ENCODE assay signal across 20 cellular contexts in genomic region chr4:99828477-99828876, GRCh38. TPM values are rescaled to one million over a fixed set of nuclear protein-coding genes. Genes with fewer than 3 reads are reported as not detected.
"Had no signal": no experiment of that assay in that cellular context is flagged by ENCODE, and none has a peak within 500 bp of the region (broad histone marks: within the 10 kb centered on the region; RNA-seq: fewer than 3 reads in every experiment).

No MANE protein-coding gene starts in this region.

- H3K4me3 Mint-ChIP-seq: activated naive CD4-positive, alpha-beta T cell treated with anti-CD3 and anti-CD28 coated beads, Interleukin-2, amount 50 U/mL, for 24 hours; brain; central memory CD8-positive, alpha-beta T cell; stimulated activated effector memory CD8-positive, alpha-beta T cell treated with anti-CD3 and anti-CD28 coated beads, Interleukin-12 subunit alpha, Interleukin-12 subunit beta, amount 100 ng/mL, for 72 hours had no signal

- H3K27me3 Mint-ChIP-seq: activated naive CD4-positive, alpha-beta T cell treated with anti-CD3 and anti-CD28 coated beads, Interleukin-2, amount 50 U/mL, for 24 hours; brain; central memory CD8-positive, alpha-beta T cell; naive B cell had no signal

- H3K36me3 ChIP-seq: gastrocnemius medialis, pancreas, tibial nerve had no signal

- H3K4me1 Mint-ChIP-seq: brain had no signal

- DNase-seq: activated CD4-positive, alpha-beta T cell treated with anti-CD3 and anti-CD28 coated beads, Interleukin-2, amount 50 U/mL, for 1 hour; activated CD8-positive, alpha-beta memory T cell treated with anti-CD3 and anti-CD28 coated beads for 24 hours; amniotic stem cell; cortex of kidney; effector CD8-positive, alpha-beta T cell; gastrocnemius medialis; islet precursor cell; naive B cell; pancreas; SW 1271 had no signal

- FAIRE-seq: endothelial cell of umbilical vein had no signal

- H3K9me3 ChIP-seq: gastrocnemius medialis, pancreas, tibial nerve had no signal

- H3K27me3 ChIP-seq: gastrocnemius medialis, pancreas, tibial nerve had no signal

- H3K27ac Mint-ChIP-seq: activated naive CD4-positive, alpha-beta T cell treated with anti-CD3 and anti-CD28 coated beads, Interleukin-2, amount 50 U/mL, for 24 hours; stimulated activated effector memory CD8-positive, alpha-beta T cell treated with anti-CD3 and anti-CD28 coated beads, Interleukin-12 subunit alpha, Interleukin-12 subunit beta, amount 100 ng/mL, for 72 hours had no signal

- H3K9me3 Mint-ChIP-seq: activated naive CD4-positive, alpha-beta T cell treated with anti-CD3 and anti-CD28 coated beads, Interleukin-2, amount 50 U/mL, for 24 hours; central memory CD8-positive, alpha-beta T cell; stimulated activated effector memory CD8-positive, alpha-beta T cell treated with anti-CD3 and anti-CD28 coated beads, Interleukin-12 subunit alpha, Interleukin-12 subunit beta, amount 100 ng/mL, for 72 hours had no signal

- H3K4me3 ChIP-seq: gastrocnemius medialis, pancreas, tibial nerve had no signal

- H3K27ac ChIP-seq: gastrocnemius medialis, pancreas, tibial nerve had no signal

- H3K4me1 ChIP-seq: gastrocnemius medialis, tibial nerve had no signal

- H3K36me3 Mint-ChIP-seq: brain; stimulated activated effector memory CD8-positive, alpha-beta T cell treated with anti-CD3 and anti-CD28 coated beads, Interleukin-12 subunit alpha, Interleukin-12 subunit beta, amount 100 ng/mL, for 72 hours had no signal

- ATAC-seq: activated CD4-positive, CD25-positive, alpha-beta regulatory T cell treated with anti-CD3 and anti-CD28 coated beads, Interleukin-2, amount 50 U/mL, for 24 hours; gastrocnemius medialis; left lobe of liver; pancreas; stimulated activated effector memory CD8-positive, alpha-beta T cell treated with anti-CD3 and anti-CD28 coated beads, Interleukin-12 subunit alpha, Interleukin-12 subunit beta, amount 100 ng/mL, for 72 hours had no signal

RNA-seq across cellular contexts. Expression of gene DAPP1, which starts 11.8 kb away (rescaled TPM):
- total RNA-seq: endothelial cell of umbilical vein, lung microvascular endothelial cell, SK-MEL-5 had no signal
- polyA plus RNA-seq: endothelial cell of umbilical vein had no signal
